ENCODE assay signal across 1 cellular context in genomic region chr19:58150328-58150921, GRCh38.
TF ChIP-seq lines count a peak whose summit lies in the region.

ZNF329 (minus strand) TSS chr19:58150789; CDS start chr19:58129503, 21,286 bp downstream.

TF ChIP-seq in HepG2, 621 proteins besides CTCF, POLR2A, EP300 and RAD21 (continued from another document and continues in another):
- TF ChIP-seq POLR2AphosphoS2 (IDR thresholded peaks at IDR 0.05; ENCODE audit: low read depth, low read length) = no peak
- no peak for TF ChIP-seq ZNF496 (CRISPR knock-in tag; IDR thresholded peaks at IDR 0.05; ENCODE audit: insufficient replicate concordance)
- TF ChIP-seq ZNF841 (CRISPR knock-in tag; IDR thresholded peaks at IDR 0.05; ENCODE audit: borderline replicate concordance) = no peak
- TF ChIP-seq FOXC1 (CRISPR knock-in tag; IDR thresholded peaks at IDR 0.05; ENCODE audit: borderline replicate concordance) = no peak
- TF ChIP-seq MBD4 (IDR thresholded peaks at IDR 0.05; ENCODE audit: borderline replicate concordance, low read length) = no peak
- no peak for TF ChIP-seq ZSCAN21 (CRISPR knock-in tag; IDR thresholded peaks at IDR 0.05; ENCODE audit: borderline replicate concordance)
- TF ChIP-seq KDM4B (CRISPR knock-in tag; IDR thresholded peaks at IDR 0.05) = no peak
- TF ChIP-seq ZZZ3 (CRISPR knock-in tag; IDR thresholded peaks at IDR 0.05; ENCODE audit: borderline replicate concordance) = no peak
- peak; percentile 41 for TF ChIP-seq ZNF781 (CRISPR knock-in tag; IDR thresholded peaks at IDR 0.05; ENCODE audit: borderline replicate concordance, not compliant biosample characterization)
- TF ChIP-seq ZBTB10 (CRISPR knock-in tag; IDR thresholded peaks at IDR 0.05; ENCODE audit: borderline replicate concordance) = no peak
- no peak for TF ChIP-seq ISX (CRISPR knock-in tag; conservative IDR thresholded peaks at IDR 0.05)
- no peak for TF ChIP-seq ZNF691 (CRISPR knock-in tag; IDR thresholded peaks at IDR 0.05; ENCODE audit: borderline replicate concordance, low read depth)
- TF ChIP-seq ZNF772 (CRISPR knock-in tag; IDR thresholded peaks at IDR 0.05) = 0 out of 2 replicates have a peak, but pooled peaks have one; percentile 19
- no peak; the same call in 1 of the 2 replicates for TF ChIP-seq NR2C2 (CRISPR knock-in tag; IDR thresholded peaks at IDR 0.05; ENCODE audit: borderline replicate concordance)
- no peak for TF ChIP-seq MTF1 (CRISPR knock-in tag; IDR thresholded peaks at IDR 0.05)
- no peak for TF ChIP-seq MLLT10 (CRISPR knock-in tag; IDR thresholded peaks at IDR 0.05)
- TF ChIP-seq HMGXB3 (CRISPR knock-in tag; IDR thresholded peaks at IDR 0.05; ENCODE audit: borderline replicate concordance) = no peak
- TF ChIP-seq ZC3H4 (CRISPR knock-in tag; IDR thresholded peaks at IDR 0.05; ENCODE audit: borderline replicate concordance) = no peak
- no peak for TF ChIP-seq ZNF839 (CRISPR knock-in tag; IDR thresholded peaks at IDR 0.05; ENCODE audit: borderline replicate concordance)
- peak; percentile 53; the same call in 1 of the 2 replicates for TF ChIP-seq TAF1 (CRISPR knock-in tag; IDR thresholded peaks at IDR 0.05)
- no peak for TF ChIP-seq FOXP4 (CRISPR knock-in tag; IDR thresholded peaks at IDR 0.05)
- TF ChIP-seq SMAD1 (CRISPR knock-in tag; IDR thresholded peaks at IDR 0.05; ENCODE audit: borderline replicate concordance, low read depth) = no peak
- TF ChIP-seq IRF2 (CRISPR knock-in tag; IDR thresholded peaks at IDR 0.05) = 0 out of 2 replicates have a peak, but pooled peaks have one; percentile 21
- TF ChIP-seq TBP (CRISPR knock-in tag; IDR thresholded peaks at IDR 0.05) = no peak
- TF ChIP-seq ZNF563 (CRISPR knock-in tag; IDR thresholded peaks at IDR 0.05) = no peak
- no peak for TF ChIP-seq NCOA1 (CRISPR knock-in tag; IDR thresholded peaks at IDR 0.05)
- TF ChIP-seq ZHX1 (CRISPR knock-in tag; IDR thresholded peaks at IDR 0.05; ENCODE audit: low read depth) = no peak
- TF ChIP-seq ZNF644 (CRISPR knock-in tag; IDR thresholded peaks at IDR 0.05; ENCODE audit: low read depth) = no peak
- TF ChIP-seq ZNF549 (CRISPR knock-in tag; IDR thresholded peaks at IDR 0.05) = no peak
- TF ChIP-seq U2AF2 (IDR thresholded peaks at IDR 0.05; ENCODE audit: low read depth, low read length) = no peak
- TF ChIP-seq PHB2 (IDR thresholded peaks at IDR 0.05; ENCODE audit: partially characterized antibody) = no peak
- TF ChIP-seq CCAR2 (optimal IDR thresholded peaks at IDR 0.05; ENCODE audit: low read depth, low read length) = no peak
- TF ChIP-seq ZNF609 (CRISPR knock-in tag; IDR thresholded peaks at IDR 0.05; ENCODE audit: borderline replicate concordance) = no peak
- no peak for TF ChIP-seq SP5 (CRISPR knock-in tag; IDR thresholded peaks at IDR 0.05; ENCODE audit: borderline replicate concordance, low read depth)
- peak; percentile 14; the same call in 1 of the 2 replicates for TF ChIP-seq ZMYM4 (CRISPR knock-in tag; IDR thresholded peaks at IDR 0.05)
- no peak for TF ChIP-seq ELF1 (CRISPR knock-in tag; IDR thresholded peaks at IDR 0.05)
- TF ChIP-seq HOXA3 (CRISPR knock-in tag; IDR thresholded peaks at IDR 0.05) = peak; percentile 34; the same call in 1 of the 2 replicates
- no peak for TF ChIP-seq ZNF446 (CRISPR knock-in tag; IDR thresholded peaks at IDR 0.05)
- no peak for TF ChIP-seq SSRP1 (CRISPR knock-in tag; IDR thresholded peaks at IDR 0.05)
- TF ChIP-seq ZBTB21 (CRISPR knock-in tag; IDR thresholded peaks at IDR 0.05) = no peak
- TF ChIP-seq NFKBIZ (CRISPR knock-in tag; IDR thresholded peaks at IDR 0.05) = no peak
- peak; percentile 46; the same call in 1 of the 2 replicates for TF ChIP-seq KMT2B (CRISPR knock-in tag; IDR thresholded peaks at IDR 0.05)
- TF ChIP-seq HNF1B (CRISPR knock-in tag; IDR thresholded peaks at IDR 0.05) = peak; percentile 30; the same call in 1 of the 2 replicates
- TF ChIP-seq ZFAT (CRISPR knock-in tag; conservative IDR thresholded peaks at IDR 0.05) = no peak
- TF ChIP-seq MAX (IDR thresholded peaks at IDR 0.05) = no peak; the same call in 1 of the 2 replicates
